Comparison of ENCODE assay signal across 17 cellular contexts in genomic region chr1:234550341-234551031, GRCh38. TPM values are rescaled to one million over a fixed set of nuclear protein-coding genes. Genes with fewer than 3 reads are reported as not detected.
DNase-seq lines count a peak whose midpoint lies in the region; ATAC-seq, FAIRE-seq and TF ChIP-seq lines count a peak whose summit lies in the region.
"Had no signal": no experiment of that assay in that cellular context is flagged by ENCODE, and none has a peak within 500 bp of the region (broad histone marks: within the 10 kb centered on the region; RNA-seq: fewer than 3 reads in every experiment).

No MANE protein-coding gene starts in this region.

- H3K9ac ChIP-seq in astrocyte (ENCODE audit: low read length) = no peak overlapping the region

- DNase-seq in astrocyte (ENCODE audit: low read depth) (no peak), foreskin keratinocyte (no peak), midbrain (lab: John Stamatoyannopoulos, UW) (peak; percentile 80), upper lobe of right lung (peak; percentile 54), Peyer's patch (no peak), AG08396 (ENCODE audit: low spot score) (no peak)
- DNase-seq: activated CD8-positive, alpha-beta T cell treated with anti-CD3 and anti-CD28 coated beads, Interleukin-2, amount 10 ng/mL, durations not matched to agents 7 days and 5 days; aorta; DND-41; effector memory CD8-positive, alpha-beta T cell; NCI-H187; NCI-H510A treated with DMSO at 0.1 percent for 48 hours; OCI-M1; stimulated activated CD4-positive, alpha-beta T cell treated with anti-CD3 and anti-CD28 coated beads, Interleukin-4, amount 100 ng/mL, for 1 hour had no signal

- H3K4me3 ChIP-seq in astrocyte (ENCODE audit: insufficient read depth, low read depth, low read length) (no peak overlapping the region), upper lobe of right lung (no peak overlapping the region), Peyer's patch (no peak overlapping the region)
- H3K4me3 ChIP-seq: uterus had no signal

- H3K9me3 Mint-ChIP-seq in astrocyte (ENCODE audit: unreplicated experiment) = no peaks in the 10 kb centered on the region
- H3K9me3 Mint-ChIP-seq in stimulated activated memory B cell treated with anti-CD40 and anti-IgM and Interleukin-4, amounts not matched to agents 10 μg/mL and 1 μg/mL and 100 μg/mL, for 72 hours = no peaks in the 10 kb centered on the region
- H3K9me3 Mint-ChIP-seq: effector memory CD8-positive, alpha-beta T cell had no signal

- H3K36me3 ChIP-seq in astrocyte (ENCODE audit: insufficient read depth, low read length) = no peaks in the 10 kb centered on the region
- H3K36me3 ChIP-seq in upper lobe of right lung = no peaks in the 10 kb centered on the region
- H3K36me3 ChIP-seq in Peyer's patch = no peaks in the 10 kb centered on the region
- H3K36me3 ChIP-seq: uterus had no signal

- no peaks in the 10 kb centered on the region for H3K9me3 ChIP-seq in astrocyte (ENCODE audit: insufficient read depth, low read depth, low read length)
- H3K9me3 ChIP-seq in upper lobe of right lung = no peaks in the 10 kb centered on the region
- no peaks in the 10 kb centered on the region for H3K9me3 ChIP-seq in Peyer's patch
- H3K9me3 ChIP-seq: uterus had no signal

- no peak for TF ChIP-seq POLR2A in Peyer's patch (IDR thresholded peaks at IDR 0.05)

- H3K27ac ChIP-seq in astrocyte (ENCODE audit: low read depth, low read length) (no peak overlapping the region), foreskin keratinocyte (no peak overlapping the region), upper lobe of right lung (no peak overlapping the region), Peyer's patch (no peak overlapping the region)
- H3K27ac ChIP-seq: uterus had no signal

- H3K4me3 Mint-ChIP-seq in astrocyte (ENCODE audit: unreplicated experiment) = no peak overlapping the region
- no peak overlapping the region for H3K4me3 Mint-ChIP-seq in stimulated activated memory B cell treated with anti-CD40 and anti-IgM and Interleukin-4, amounts not matched to agents 10 μg/mL and 1 μg/mL and 100 μg/mL, for 72 hours
- H3K4me3 Mint-ChIP-seq: activated CD8-positive, alpha-beta T cell treated with anti-CD3 and anti-CD28 coated beads, Interleukin-2, amount 10 ng/mL, durations not matched to agents 7 days and 5 days; effector memory CD8-positive, alpha-beta T cell had no signal

- H4K20me1 ChIP-seq in astrocyte (ENCODE audit: insufficient read depth, low read length) = no peaks in the 10 kb centered on the region

- H3K27ac Mint-ChIP-seq in astrocyte (ENCODE audit: unreplicated experiment) = no peak overlapping the region
- no peak overlapping the region for H3K27ac Mint-ChIP-seq in stimulated activated memory B cell treated with anti-CD40 and anti-IgM and Interleukin-4, amounts not matched to agents 10 μg/mL and 1 μg/mL and 100 μg/mL, for 72 hours
- H3K27ac Mint-ChIP-seq: activated CD8-positive, alpha-beta T cell treated with anti-CD3 and anti-CD28 coated beads, Interleukin-2, amount 10 ng/mL, durations not matched to agents 7 days and 5 days; effector memory CD8-positive, alpha-beta T cell had no signal

- peaks cover 5% of the 10 kb centered on the region for H3K36me3 Mint-ChIP-seq in astrocyte (ENCODE audit: low read depth, unreplicated experiment)
- H3K36me3 Mint-ChIP-seq in stimulated activated memory B cell treated with anti-CD40 and anti-IgM and Interleukin-4, amounts not matched to agents 10 μg/mL and 1 μg/mL and 100 μg/mL, for 72 hours = no peaks in the 10 kb centered on the region

- H3K4me1 ChIP-seq in astrocyte (ENCODE audit: insufficient read depth, low read length) (peaks cover 22% of the 10 kb centered on the region), foreskin keratinocyte (no peaks in the 10 kb centered on the region), upper lobe of right lung (no peaks in the 10 kb centered on the region), Peyer's patch (peaks cover 0 to 17% (median 2%) of the 10 kb centered on the region in 4 donors)

- FAIRE-seq in astrocyte (lab: Jason Lieb, UNC) = no peak
- FAIRE-seq: frontal cortex had no signal

- peak overlapping the region; percentile 50 for H2AFZ ChIP-seq in astrocyte (ENCODE audit: low read depth, low read length)

- no peaks in the 10 kb centered on the region for H3K79me2 ChIP-seq in astrocyte (ENCODE audit: insufficient read depth, low read length)

- H3K4me1 Mint-ChIP-seq in astrocyte (ENCODE audit: low read depth, unreplicated experiment) = peaks cover 40% of the 10 kb centered on the region
- no peaks in the 10 kb centered on the region for H3K4me1 Mint-ChIP-seq in stimulated activated memory B cell treated with anti-CD40 and anti-IgM and Interleukin-4, amounts not matched to agents 10 μg/mL and 1 μg/mL and 100 μg/mL, for 72 hours

- intact Hi-C loops in upper lobe of right lung (cut with DNase I) = no loop called here

- peaks cover 3% of the 10 kb centered on the region for H3K27me3 Mint-ChIP-seq in astrocyte (ENCODE audit: low read depth, unreplicated experiment)
- peaks cover 5% of the 10 kb centered on the region for H3K27me3 Mint-ChIP-seq in stimulated activated memory B cell treated with anti-CD40 and anti-IgM and Interleukin-4, amounts not matched to agents 10 μg/mL and 1 μg/mL and 100 μg/mL, for 72 hours

- no peak overlapping the region for H3K4me2 ChIP-seq in astrocyte (ENCODE audit: low read length)

- H3K27me3 ChIP-seq in astrocyte (ENCODE audit: insufficient read depth, low read length) = no peaks in the 10 kb centered on the region
- H3K27me3 ChIP-seq in foreskin keratinocyte = no peaks in the 10 kb centered on the region
- H3K27me3 ChIP-seq in upper lobe of right lung = no peaks in the 10 kb centered on the region
- H3K27me3 ChIP-seq in Peyer's patch = no peaks in the 10 kb centered on the region
- H3K27me3 ChIP-seq: uterus had no signal

- TF ChIP-seq CTCF in astrocyte (IDR thresholded peaks at IDR 0.05; ENCODE audit: insufficient read depth, low read depth, low read length) (no peak), foreskin keratinocyte (conservative IDR thresholded peaks at IDR 0.05) (no peak), upper lobe of right lung (IDR thresholded peaks at IDR 0.05) (no peak), Peyer's patch (IDR thresholded peaks at IDR 0.05) (no peak)

- ATAC-seq in foreskin keratinocyte (peak; percentile 24), upper lobe of right lung (peak; percentile 21)
- no peak for ATAC-seq in stimulated activated memory B cell treated with anti-CD40 and anti-IgM and Interleukin-4, amounts not matched to agents 10 μg/mL and 1 μg/mL and 100 μg/mL, for 72 hours
- ATAC-seq: activated CD8-positive, alpha-beta T cell treated with anti-CD3 and anti-CD28 coated beads, Interleukin-2, amount 10 ng/mL, durations not matched to agents 7 days and 5 days; effector memory CD8-positive, alpha-beta T cell had no signal

RNA-seq across cellular contexts. Expression of gene IRF2BP2, which starts 59.5 kb away (rescaled TPM):
- total RNA-seq in astrocyte (122 and 126 TPM in 2 replicates), foreskin keratinocyte (103 and 108 TPM in 2 replicates), upper lobe of right lung (161 TPM), Peyer's patch (10 to 100 TPM; 73.4 to 99.6 (median 86.5) TPM)
- polyA plus RNA-seq in foreskin keratinocyte = 42.9 and 52.8 TPM in 2 replicates

Comparison
In these comparisons a context has a peak if more than half of its experiments do, and no peak if none do; other contexts are left out.
1. DNase-seq: peak in midbrain (single experiment) and upper lobe of right lung (single experiment); none in astrocyte (single experiment), foreskin keratinocyte (0 of 2), Peyer's patch (0 of 3) and AG08396 (single experiment).